Comparison of ENCODE assay signal across 8 cellular contexts in the genomic region with DNA sequence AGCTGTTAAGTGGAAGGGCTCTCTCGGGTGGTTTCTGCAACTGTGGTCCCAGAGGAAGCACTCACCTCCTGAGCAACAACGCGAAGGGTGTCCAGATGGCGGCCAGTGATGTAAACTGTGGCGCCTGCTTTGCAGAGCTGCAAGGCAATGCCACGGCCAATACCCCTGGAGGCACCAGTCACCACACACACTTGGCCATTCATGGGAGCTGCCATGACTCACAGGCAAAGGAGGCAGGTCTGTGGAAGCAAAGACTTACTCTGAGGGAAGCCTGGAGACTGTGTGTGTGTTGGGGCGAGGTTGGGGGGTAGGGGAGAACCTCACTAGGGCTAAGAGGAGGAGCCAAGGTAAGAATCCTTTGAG. TPM values are rescaled to one million over a fixed set of nuclear protein-coding genes. Genes with fewer than 3 reads are reported as not detected.
DNase-seq lines count a peak whose midpoint lies in the region; ATAC-seq and TF ChIP-seq lines count a peak whose summit lies in the region.

No MANE protein-coding gene starts in this region.

- no peaks in the 10 kb centered on the region for H3K9me3 ChIP-seq in WERI-Rb-1 (ENCODE audit: severe bottlenecking)
- H3K9me3 ChIP-seq in psoas muscle: no peaks in the 10 kb centered on the region

- DNase-seq in COLO829 (ENCODE audit: low spot score) (peak; percentile 92), WERI-Rb-1 (peak; percentile 33), glomerular visceral epithelial cell (ENCODE audit: extremely low spot score) (peak; percentile 66), psoas muscle (no peak), occipital lobe (lab: John Stamatoyannopoulos, UW) (no peak), DMS153 (lab: John Stamatoyannopoulos, UW) (no peak)
- no peak for DNase-seq in stimulated activated CD4-positive, alpha-beta T cell treated with anti-CD3 and anti-CD28 coated beads, Interleukin-4, amount 100 ng/mL, for 24 hours

- 48 to 50% (median 48%) methylated on average over 7 of the region's 7 CpGs for WGBS in psoas muscle, 3 donors

- H3K27ac ChIP-seq in WERI-Rb-1 (no peak overlapping the region; the same call in 1 of the 2 replicates), psoas muscle (peak overlapping the region; percentile 90)

- intact Hi-C loops in psoas muscle (cut with DNase I): loop anchor here in 1 of 2 donors (2.0 kb wide), 1 partner anchor 54 kb away; no protein-coding TSS in a partner anchor

- TF ChIP-seq CTCF in WERI-Rb-1 (IDR thresholded peaks at IDR 0.05; ENCODE audit: low read depth, low read length) (no peak), psoas muscle (IDR thresholded peaks at IDR 0.05) (no peak)

- ATAC-seq in HG02884 (IDR thresholded peaks at IDR 0.05; ENCODE audit: unreplicated experiment) (peak; percentile 5), psoas muscle (peak in 3 of 4 donors; percentile 29 to 38 (median 36))

- H3K4me3 ChIP-seq in WERI-Rb-1 (ENCODE audit: low read depth, low read length) (peak overlapping the region; percentile 94), psoas muscle (peak overlapping the region; percentile 98)

- H3K36me3 ChIP-seq in WERI-Rb-1 (peaks cover 42% of the 10 kb centered on the region), psoas muscle (ENCODE audit: insufficient read depth in 1 of 2, low read depth in 1 of 2) (peaks cover 0 to 53% of the 10 kb centered on the region in 2 donors)

- H3K27me3 ChIP-seq in WERI-Rb-1 (ENCODE audit: insufficient read depth, low read depth, severe bottlenecking) (no peaks in the 10 kb centered on the region), psoas muscle (ENCODE audit: insufficient read depth in 3 of 3, low read length in 2 of 3) (no peaks in the 10 kb centered on the region)

- H3K4me1 ChIP-seq in psoas muscle: peaks cover 27% of the 10 kb centered on the region

RNA-seq across cellular contexts. Expression of a gene that starts 0.7 kb away (rescaled TPM):
- 1 to 10 TPM; 1.9 to 3.4 (median 2.7) TPM for total RNA-seq in psoas muscle
- polyA plus RNA-seq in psoas muscle: 1 to 10 TPM; 1.5 to 6.4 (median 3.4) TPM
- total RNA-seq in occipital lobe: 4.1 TPM

RNA-seq across cellular contexts. Expression of a gene that starts 0.8 kb away (rescaled TPM):
- total RNA-seq in psoas muscle (10 to 100 TPM; 36.7 to 38.8 (median 37.7) TPM), occipital lobe (23.7 TPM)
- 10 to 100 TPM; 11.4 to 29.8 (median 16.1) TPM for polyA plus RNA-seq in psoas muscle

RNA-seq across cellular contexts. Expression of a gene that starts 8.9 kb away (rescaled TPM):
- total RNA-seq in psoas muscle (1 to 10 TPM in 3 of 4 donors, under 1 TPM in 1; 0.95 to 2.5 (median 1.8) TPM), occipital lobe (3.4 TPM)
- 1 to 10 TPM; 1.2 to 2.1 (median 1.3) TPM for polyA plus RNA-seq in psoas muscle

RNA-seq across cellular contexts. Expression of a gene that starts 11.1 kb away (rescaled TPM):
- total RNA-seq in psoas muscle: 1 to 10 TPM in 3 of 4 donors, under 1 TPM in 1; 0.96 to 2.3 (median 1.7) TPM
- polyA plus RNA-seq in psoas muscle: under 1 TPM; 0.08 to 0.57 (median 0.32) TPM
- total RNA-seq in occipital lobe: 1.4 TPM

RNA-seq across cellular contexts. Expression of a gene that starts 12.4 kb away (rescaled TPM):
- total RNA-seq in psoas muscle (1 to 10 TPM; 1.1 to 2.1 (median 2.0) TPM), occipital lobe (1.6 TPM)
- 1 to 10 TPM in 1 of 3 donors, under 1 TPM in 2; 0.35 to 2.0 (median 0.65) TPM for polyA plus RNA-seq in psoas muscle

Comparison
In these comparisons a context has a peak if more than half of its experiments do, and no peak if none do; other contexts are left out.
1. DNase-seq: peak in COLO829 (single experiment), WERI-Rb-1 (single experiment) and glomerular visceral epithelial cell (single experiment); none in psoas muscle (0 of 2), occipital lobe (single experiment), DMS153 (single experiment) and stimulated activated CD4-positive, alpha-beta T cell treated with anti-CD3 and anti-CD28 coated beads, Interleukin-4, amount 100 ng/mL, for 24 hours (single experiment).